1 cellular context compared by ENCODE assay signal in the genomic region with DNA sequence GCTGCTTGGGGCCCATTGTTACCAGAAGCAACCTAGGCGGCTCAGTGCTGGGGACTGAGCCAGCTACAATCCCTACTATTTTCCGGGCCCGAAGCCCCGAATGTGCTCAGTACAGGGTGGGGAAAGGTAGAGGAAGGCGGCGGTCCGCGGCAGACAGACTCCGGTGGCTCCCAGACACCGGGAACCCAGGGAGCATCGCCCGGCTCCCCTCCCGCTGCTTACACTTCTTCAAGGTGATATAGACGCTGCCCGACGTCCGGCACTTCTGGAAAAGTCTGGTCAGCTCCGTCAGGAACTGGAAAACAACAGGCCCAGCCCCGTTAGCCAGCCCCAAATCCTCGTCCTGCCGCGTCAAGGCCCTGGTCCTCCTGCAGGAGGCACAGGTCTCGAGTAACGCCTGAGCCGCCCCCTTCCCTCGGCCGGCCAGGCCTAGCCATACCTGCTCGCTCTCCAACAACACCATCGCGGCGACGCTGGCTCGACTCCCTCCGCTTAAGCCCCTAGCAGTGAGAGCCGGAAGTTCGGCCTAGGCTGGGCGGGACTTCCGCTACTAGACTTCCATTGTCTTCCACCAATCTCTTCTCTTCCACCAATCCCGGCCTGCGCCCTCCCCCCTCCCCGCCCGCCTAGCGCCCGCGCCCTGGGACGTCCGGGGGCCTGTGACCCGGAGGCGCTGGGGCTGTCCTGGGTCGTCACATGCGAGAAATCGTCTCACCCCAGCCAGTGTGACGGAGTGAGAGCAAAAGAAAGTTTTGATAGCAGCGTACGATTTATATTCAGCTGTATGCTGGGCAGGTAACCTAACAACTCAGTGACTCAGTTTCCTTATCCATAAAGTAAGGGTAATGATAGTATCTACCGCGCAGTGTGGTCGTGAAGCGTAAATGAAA.
TF ChIP-seq lines count a peak whose summit lies in the region.

A gene with protein sequence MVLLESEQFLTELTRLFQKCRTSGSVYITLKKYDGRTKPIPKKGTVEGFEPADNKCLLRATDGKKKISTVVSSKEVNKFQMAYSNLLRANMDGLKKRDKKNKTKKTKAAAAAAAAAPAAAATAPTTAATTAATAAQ (minus strand): TSS at position 528 of the 890 bp plus-strand sequence. CDS start 65 bp downstream, at position 463.

TF ChIP-seq in HepG2, 621 proteins besides CTCF, POLR2A, EP300 and RAD21 (continued from another document and continues in another):
- TF ChIP-seq, protein P1, sequence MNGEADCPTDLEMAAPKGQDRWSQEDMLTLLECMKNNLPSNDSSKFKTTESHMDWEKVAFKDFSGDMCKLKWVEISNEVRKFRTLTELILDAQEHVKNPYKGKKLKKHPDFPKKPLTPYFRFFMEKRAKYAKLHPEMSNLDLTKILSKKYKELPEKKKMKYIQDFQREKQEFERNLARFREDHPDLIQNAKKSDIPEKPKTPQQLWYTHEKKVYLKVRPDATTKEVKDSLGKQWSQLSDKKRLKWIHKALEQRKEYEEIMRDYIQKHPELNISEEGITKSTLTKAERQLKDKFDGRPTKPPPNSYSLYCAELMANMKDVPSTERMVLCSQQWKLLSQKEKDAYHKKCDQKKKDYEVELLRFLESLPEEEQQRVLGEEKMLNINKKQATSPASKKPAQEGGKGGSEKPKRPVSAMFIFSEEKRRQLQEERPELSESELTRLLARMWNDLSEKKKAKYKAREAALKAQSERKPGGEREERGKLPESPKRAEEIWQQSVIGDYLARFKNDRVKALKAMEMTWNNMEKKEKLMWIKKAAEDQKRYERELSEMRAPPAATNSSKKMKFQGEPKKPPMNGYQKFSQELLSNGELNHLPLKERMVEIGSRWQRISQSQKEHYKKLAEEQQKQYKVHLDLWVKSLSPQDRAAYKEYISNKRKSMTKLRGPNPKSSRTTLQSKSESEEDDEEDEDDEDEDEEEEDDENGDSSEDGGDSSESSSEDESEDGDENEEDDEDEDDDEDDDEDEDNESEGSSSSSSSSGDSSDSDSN (CRISPR knock-in tag; IDR thresholded peaks at IDR 0.05) = peak; percentile 58; the same call in 1 of the 2 replicates
- TF ChIP-seq ZNF530 (CRISPR knock-in tag; IDR thresholded peaks at IDR 0.05; ENCODE audit: low read depth) (no peak), HDAC1 (CRISPR knock-in tag; IDR thresholded peaks at IDR 0.05) (peak; percentile 64), MAF1 (CRISPR knock-in tag; IDR thresholded peaks at IDR 0.05; ENCODE audit: borderline replicate concordance) (0 out of 2 replicates have a peak, but pooled peaks have one; percentile 36), ZMYM4 (CRISPR knock-in tag; IDR thresholded peaks at IDR 0.05) (peak; percentile 27; the same call in 1 of the 2 replicates), CBFB (CRISPR knock-in tag; IDR thresholded peaks at IDR 0.05) (peak; percentile 53; the same call in 1 of the 2 replicates), ZNF549 (CRISPR knock-in tag; IDR thresholded peaks at IDR 0.05) (no peak), SATB2 (CRISPR knock-in tag; IDR thresholded peaks at IDR 0.05) (no peak), NR2F1 (CRISPR knock-in tag; IDR thresholded peaks at IDR 0.05) (peak in 1 of 2 experiments; percentile 14; a peak in 1 of 4 replicates), NR1H2 (CRISPR knock-in tag; IDR thresholded peaks at IDR 0.05; ENCODE audit: borderline replicate concordance, low read depth) (0 out of 2 replicates have a peak, but pooled peaks have one; percentile 27), KDM2A (CRISPR knock-in tag; IDR thresholded peaks at IDR 0.05; ENCODE audit: borderline replicate concordance, low read depth) (peak; percentile 93), ZNF224 (CRISPR knock-in tag; IDR thresholded peaks at IDR 0.05) (0 out of 2 replicates have a peak, but pooled peaks have one; percentile 46), STAT5B (CRISPR knock-in tag; IDR thresholded peaks at IDR 0.05) (peak; percentile 35; the same call in 1 of the 2 replicates), POLR2G (IDR thresholded peaks at IDR 0.05; ENCODE audit: low read depth, low read length) (peak; percentile 91), NPAS2 (CRISPR knock-in tag; IDR thresholded peaks at IDR 0.05; ENCODE audit: borderline replicate concordance) (no peak), ZNF629 (CRISPR knock-in tag; conservative IDR thresholded peaks at IDR 0.05) (no peak), ZBTB7A (CRISPR knock-in tag; IDR thresholded peaks at IDR 0.05) (peak; percentile 53; the same call in 1 of the 2 replicates), ZNF33A (CRISPR knock-in tag; IDR thresholded peaks at IDR 0.05; ENCODE audit: borderline replicate concordance) (no peak), SALL1 (CRISPR knock-in tag; IDR thresholded peaks at IDR 0.05) (peak; percentile 86), PAF1 (CRISPR knock-in tag; IDR thresholded peaks at IDR 0.05) (no peak), CBX5 (CRISPR knock-in tag; IDR thresholded peaks at IDR 0.05; ENCODE audit: borderline replicate concordance) (peak; percentile 61; the same call in 1 of the 2 replicates), KDM5B (CRISPR knock-in tag; IDR thresholded peaks at IDR 0.05; ENCODE audit: borderline replicate concordance) (peak; percentile 42; the same call in 1 of the 2 replicates), ZNF329 (CRISPR knock-in tag; IDR thresholded peaks at IDR 0.05; ENCODE audit: low read depth) (peak; percentile 87; the same call in 1 of the 2 replicates), IRX3 (CRISPR knock-in tag; IDR thresholded peaks at IDR 0.05; ENCODE audit: borderline replicate concordance, low read depth) (0 out of 2 replicates have a peak, but pooled peaks have one; percentile 70), FOXA3 (CRISPR knock-in tag; IDR thresholded peaks at IDR 0.05) (0 out of 2 replicates have a peak, but pooled peaks have one; percentile 44), ZNF563 (CRISPR knock-in tag; IDR thresholded peaks at IDR 0.05) (no peak; the same call in none of the 2 replicates), CEBPG (CRISPR knock-in tag; IDR thresholded peaks at IDR 0.05) (no peak), ZNF678 (CRISPR knock-in tag; IDR thresholded peaks at IDR 0.05) (peak; percentile 77; the same call in 1 of the 2 replicates), ZNF883 (CRISPR knock-in tag; IDR thresholded peaks at IDR 0.05; ENCODE audit: not compliant biosample characterization) (peak; percentile 4), SOX6 (IDR thresholded peaks at IDR 0.05) (no peak), SOX6 (CRISPR knock-in tag; IDR thresholded peaks at IDR 0.05) (peak; percentile 86), NFE2L1 (CRISPR knock-in tag; IDR thresholded peaks at IDR 0.05; ENCODE audit: borderline replicate concordance) (0 out of 2 replicates have a peak, but pooled peaks have one; percentile 39), MAFG (CRISPR knock-in tag; IDR thresholded peaks at IDR 0.05) (no peak), POGZ (CRISPR knock-in tag; IDR thresholded peaks at IDR 0.05) (peak; percentile 50; the same call in 1 of the 2 replicates)
- TF ChIP-seq, protein P2, sequence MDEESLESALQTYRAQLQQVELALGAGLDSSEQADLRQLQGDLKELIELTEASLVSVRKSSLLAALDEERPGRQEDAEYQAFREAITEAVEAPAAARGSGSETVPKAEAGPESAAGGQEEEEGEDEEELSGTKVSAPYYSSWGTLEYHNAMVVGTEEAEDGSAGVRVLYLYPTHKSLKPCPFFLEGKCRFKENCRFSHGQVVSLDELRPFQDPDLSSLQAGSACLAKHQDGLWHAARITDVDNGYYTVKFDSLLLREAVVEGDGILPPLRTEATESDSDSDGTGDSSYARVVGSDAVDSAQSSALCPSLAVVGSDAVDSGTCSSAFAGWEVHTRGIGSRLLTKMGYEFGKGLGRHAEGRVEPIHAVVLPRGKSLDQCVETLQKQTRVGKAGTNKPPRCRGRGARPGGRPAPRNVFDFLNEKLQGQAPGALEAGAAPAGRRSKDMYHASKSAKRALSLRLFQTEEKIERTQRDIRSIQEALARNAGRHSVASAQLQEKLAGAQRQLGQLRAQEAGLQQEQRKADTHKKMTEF (CRISPR knock-in tag; IDR thresholded peaks at IDR 0.05) = peak; percentile 71; the same call in 1 of the 2 replicates
- TF ChIP-seq, protein P3, sequence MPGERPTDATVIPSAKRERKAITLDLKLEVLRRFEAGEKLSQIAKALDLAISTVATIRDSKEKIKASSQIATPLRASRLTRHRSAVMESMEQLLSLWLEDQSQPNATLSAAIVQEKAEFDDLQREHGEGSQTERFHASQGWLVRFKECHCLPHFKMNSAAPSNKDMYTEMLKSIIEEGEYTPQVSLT (CRISPR knock-in tag; IDR thresholded peaks at IDR 0.05; ENCODE audit: borderline replicate concordance, low read depth) = no peak
- TF ChIP-seq, protein P4, sequence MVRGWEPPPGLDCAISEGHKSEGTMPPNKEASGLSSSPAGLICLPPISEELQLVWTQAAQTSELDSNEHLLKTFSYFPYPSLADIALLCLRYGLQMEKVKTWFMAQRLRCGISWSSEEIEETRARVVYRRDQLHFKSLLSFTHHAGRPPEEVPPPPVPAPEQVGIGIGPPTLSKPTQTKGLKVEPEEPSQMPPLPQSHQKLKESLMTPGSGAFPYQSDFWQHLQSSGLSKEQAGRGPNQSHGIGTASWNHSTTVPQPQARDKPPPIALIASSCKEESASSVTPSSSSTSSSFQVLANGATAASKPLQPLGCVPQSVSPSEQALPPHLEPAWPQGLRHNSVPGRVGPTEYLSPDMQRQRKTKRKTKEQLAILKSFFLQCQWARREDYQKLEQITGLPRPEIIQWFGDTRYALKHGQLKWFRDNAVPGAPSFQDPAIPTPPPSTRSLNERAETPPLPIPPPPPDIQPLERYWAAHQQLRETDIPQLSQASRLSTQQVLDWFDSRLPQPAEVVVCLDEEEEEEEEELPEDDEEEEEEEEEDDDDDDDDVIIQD (CRISPR knock-in tag; IDR thresholded peaks at IDR 0.05; ENCODE audit: low read depth) = no peak; the same call in 1 of the 2 replicates
- TF ChIP-seq, protein P5, sequence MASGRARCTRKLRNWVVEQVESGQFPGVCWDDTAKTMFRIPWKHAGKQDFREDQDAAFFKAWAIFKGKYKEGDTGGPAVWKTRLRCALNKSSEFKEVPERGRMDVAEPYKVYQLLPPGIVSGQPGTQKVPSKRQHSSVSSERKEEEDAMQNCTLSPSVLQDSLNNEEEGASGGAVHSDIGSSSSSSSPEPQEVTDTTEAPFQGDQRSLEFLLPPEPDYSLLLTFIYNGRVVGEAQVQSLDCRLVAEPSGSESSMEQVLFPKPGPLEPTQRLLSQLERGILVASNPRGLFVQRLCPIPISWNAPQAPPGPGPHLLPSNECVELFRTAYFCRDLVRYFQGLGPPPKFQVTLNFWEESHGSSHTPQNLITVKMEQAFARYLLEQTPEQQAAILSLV (CRISPR knock-in tag; IDR thresholded peaks at IDR 0.05; ENCODE audit: borderline replicate concordance) = no peak
- TF ChIP-seq, protein P6, sequence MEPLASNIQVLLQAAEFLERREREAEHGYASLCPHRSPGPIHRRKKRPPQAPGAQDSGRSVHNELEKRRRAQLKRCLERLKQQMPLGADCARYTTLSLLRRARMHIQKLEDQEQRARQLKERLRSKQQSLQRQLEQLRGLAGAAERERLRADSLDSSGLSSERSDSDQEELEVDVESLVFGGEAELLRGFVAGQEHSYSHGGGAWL (CRISPR knock-in tag; IDR thresholded peaks at IDR 0.05) = peak; percentile 90
- TF ChIP-seq, protein P7, sequence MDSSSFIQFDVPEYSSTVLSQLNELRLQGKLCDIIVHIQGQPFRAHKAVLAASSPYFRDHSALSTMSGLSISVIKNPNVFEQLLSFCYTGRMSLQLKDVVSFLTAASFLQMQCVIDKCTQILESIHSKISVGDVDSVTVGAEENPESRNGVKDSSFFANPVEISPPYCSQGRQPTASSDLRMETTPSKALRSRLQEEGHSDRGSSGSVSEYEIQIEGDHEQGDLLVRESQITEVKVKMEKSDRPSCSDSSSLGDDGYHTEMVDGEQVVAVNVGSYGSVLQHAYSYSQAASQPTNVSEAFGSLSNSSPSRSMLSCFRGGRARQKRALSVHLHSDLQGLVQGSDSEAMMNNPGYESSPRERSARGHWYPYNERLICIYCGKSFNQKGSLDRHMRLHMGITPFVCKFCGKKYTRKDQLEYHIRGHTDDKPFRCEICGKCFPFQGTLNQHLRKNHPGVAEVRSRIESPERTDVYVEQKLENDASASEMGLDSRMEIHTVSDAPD (CRISPR knock-in tag; IDR thresholded peaks at IDR 0.05) = peak; percentile 64; the same call in 1 of the 2 replicates
- TF ChIP-seq, protein P8, sequence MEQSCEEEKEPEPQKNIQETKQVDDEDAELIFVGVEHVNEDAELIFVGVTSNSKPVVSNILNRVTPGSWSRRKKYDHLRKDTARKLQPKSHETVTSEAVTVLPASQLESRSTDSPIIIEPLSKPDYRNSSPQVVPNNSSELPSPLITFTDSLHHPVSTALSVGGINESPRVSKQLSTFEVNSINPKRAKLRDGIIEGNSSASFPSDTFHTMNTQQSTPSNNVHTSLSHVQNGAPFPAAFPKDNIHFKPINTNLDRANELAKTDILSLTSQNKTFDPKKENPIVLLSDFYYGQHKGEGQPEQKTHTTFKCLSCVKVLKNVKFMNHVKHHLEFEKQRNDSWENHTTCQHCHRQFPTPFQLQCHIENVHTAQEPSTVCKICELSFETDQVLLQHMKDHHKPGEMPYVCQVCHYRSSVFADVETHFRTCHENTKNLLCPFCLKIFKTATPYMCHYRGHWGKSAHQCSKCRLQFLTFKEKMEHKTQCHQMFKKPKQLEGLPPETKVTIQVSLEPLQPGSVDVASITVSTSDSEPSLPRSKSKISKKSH (CRISPR knock-in tag; IDR thresholded peaks at IDR 0.05; ENCODE audit: borderline replicate concordance) = peak; percentile 94
